Comparison of ENCODE assay signal across 18 cellular contexts in the genomic region with DNA sequence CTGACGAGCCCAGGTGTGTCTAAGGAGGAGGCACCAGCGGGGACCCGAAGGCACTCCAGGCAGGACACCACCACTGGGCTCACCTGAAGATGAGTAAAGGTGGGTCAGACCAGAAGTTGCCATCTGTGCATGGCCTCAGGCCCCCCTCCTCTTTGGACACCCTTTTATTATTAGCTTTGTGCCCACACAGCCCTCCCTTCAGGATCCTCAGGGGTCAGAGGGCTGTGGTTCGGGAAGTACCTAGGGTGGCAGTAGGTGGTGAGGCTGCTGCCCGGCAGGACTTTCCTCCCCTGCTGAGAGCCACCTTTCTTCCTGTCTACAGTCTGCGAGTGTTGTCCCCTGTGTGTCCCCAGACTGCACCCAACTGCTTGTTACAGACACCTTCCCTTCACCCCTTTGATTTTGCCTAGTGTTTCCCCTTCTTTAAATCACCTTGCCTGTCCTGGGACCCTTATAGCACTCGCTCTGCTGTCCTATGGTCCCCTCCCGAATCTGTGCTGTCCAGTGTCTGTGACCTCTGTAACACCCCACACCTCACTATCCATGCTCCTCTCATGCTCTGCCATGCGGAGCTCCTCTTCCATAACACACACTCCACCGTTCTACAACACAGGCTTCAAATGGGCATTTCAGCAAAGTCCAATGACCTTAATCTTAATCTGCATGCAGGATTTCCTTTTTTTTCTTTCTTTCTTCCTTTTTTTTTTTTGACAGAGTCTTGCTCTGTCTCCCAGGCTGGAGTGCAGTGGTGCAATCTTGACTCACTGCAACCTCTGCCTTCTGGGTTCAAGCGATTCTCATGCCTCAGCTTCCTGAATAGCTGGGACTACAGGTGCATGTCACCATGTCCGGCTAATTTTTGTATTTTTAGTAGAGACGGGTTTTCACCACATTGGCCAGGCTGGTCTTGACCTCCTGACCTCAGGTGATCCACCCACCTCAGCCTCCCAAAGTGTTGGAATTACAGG. TPM values are rescaled to one million over a fixed set of nuclear protein-coding genes. Genes with fewer than 3 reads are reported as not detected.
"Had no signal": no experiment of that assay in that cellular context is flagged by ENCODE, and none has a peak within 500 bp of the region (broad histone marks: within the 10 kb centered on the region; RNA-seq: fewer than 3 reads in every experiment).

No MANE protein-coding gene starts in this region.

- DNase-seq: activated gamma-delta T cell treated with Interleukin-2 at 50 U/mL for 16 hours; adrenal gland; effector memory CD4-positive, alpha-beta T cell; left colon; mammary epithelial cell; ovary; psoas muscle; right cardiac atrium; stimulated activated naive CD8-positive, alpha-beta T cell treated with anti-CD3 and anti-CD28 coated beads, Interleukin-15, amount 100 ng/mL, for 72 hours; transverse colon had no signal

- H3K27me3 Mint-ChIP-seq: dendritic cell treated with granulocyte-macrophage colony-stimulating factor and Interleukin-4, amounts not matched to agents 40 ng/mL and 50 ng/mL, for 4 days; stimulated activated naive CD8-positive, alpha-beta T cell treated with anti-CD3 and anti-CD28 coated beads, Interleukin-15, amount 100 ng/mL, for 72 hours had no signal

- H3K9me3 ChIP-seq: adrenal gland, ovary, psoas muscle, suprapubic skin, transverse colon had no signal

- H3K27ac Mint-ChIP-seq: dendritic cell treated with granulocyte-macrophage colony-stimulating factor and Interleukin-4, amounts not matched to agents 40 ng/mL and 50 ng/mL, for 4 days had no signal

- H3K4me1 ChIP-seq: adrenal gland, psoas muscle, suprapubic skin, transverse colon had no signal

- H3K9me3 Mint-ChIP-seq: activated naive CD4-positive, alpha-beta T cell treated with anti-CD3 and anti-CD28 coated beads, Interleukin-2, amount 50 U/mL, for 72 hours; dendritic cell treated with granulocyte-macrophage colony-stimulating factor and Interleukin-4, amounts not matched to agents 40 ng/mL and 50 ng/mL, for 4 days; stimulated activated naive CD8-positive, alpha-beta T cell treated with anti-CD3 and anti-CD28 coated beads, Interleukin-15, amount 100 ng/mL, for 72 hours had no signal

- H3K36me3 ChIP-seq: adrenal gland, ovary, suprapubic skin, transverse colon had no signal

- H3K36me3 Mint-ChIP-seq: activated naive CD4-positive, alpha-beta T cell treated with anti-CD3 and anti-CD28 coated beads, Interleukin-2, amount 50 U/mL, for 72 hours had no signal

- H2AFZ ChIP-seq: hepatocyte had no signal

- H3K4me1 Mint-ChIP-seq: stimulated activated naive CD8-positive, alpha-beta T cell treated with anti-CD3 and anti-CD28 coated beads, Interleukin-15, amount 100 ng/mL, for 72 hours had no signal

- ATAC-seq: activated CD4-positive, CD25-positive, alpha-beta regulatory T cell treated with anti-CD3 and anti-CD28 coated beads, Interleukin-2, amount 50 U/mL, for 24 hours; activated naive CD4-positive, alpha-beta T cell treated with anti-CD3 and anti-CD28 coated beads, Interleukin-2, amount 50 U/mL, for 72 hours; left colon; psoas muscle; right cardiac atrium; stimulated activated naive CD8-positive, alpha-beta T cell treated with anti-CD3 and anti-CD28 coated beads, Interleukin-15, amount 100 ng/mL, for 72 hours had no signal

- H3K4me2 ChIP-seq: hepatocyte had no signal

- H3K4me3 Mint-ChIP-seq: dendritic cell treated with granulocyte-macrophage colony-stimulating factor and Interleukin-4, amounts not matched to agents 40 ng/mL and 50 ng/mL, for 4 days; stimulated activated naive CD8-positive, alpha-beta T cell treated with anti-CD3 and anti-CD28 coated beads, Interleukin-15, amount 100 ng/mL, for 72 hours had no signal

- H3K27ac ChIP-seq: adrenal gland, hepatocyte, ovary, psoas muscle, skin epidermis, suprapubic skin, transverse colon had no signal

- H3K27me3 ChIP-seq: adrenal gland, hepatocyte, ovary, suprapubic skin, transverse colon had no signal

- H3K4me3 ChIP-seq: adrenal gland, hepatocyte, ovary, psoas muscle, skin epidermis, suprapubic skin, transverse colon had no signal

RNA-seq across cellular contexts. Expression of a gene that starts 25.8 kb away (rescaled TPM):
- polyA plus RNA-seq: endothelial cell of umbilical vein, neural cell had no signal

RNA-seq across cellular contexts. Expression of a gene that starts 31.6 kb away (rescaled TPM):
- polyA plus RNA-seq: neural cell had no signal
